Comparison of ENCODE assay signal across 29 cellular contexts in genomic region chr12:97512696-97513095, GRCh38. TPM values are rescaled to one million over a fixed set of nuclear protein-coding genes. Genes with fewer than 3 reads are reported as not detected.
"Had no signal": no experiment of that assay in that cellular context is flagged by ENCODE, and none has a peak within 500 bp of the region (broad histone marks: within the 10 kb centered on the region; RNA-seq: fewer than 3 reads in every experiment).

No MANE protein-coding gene starts in this region.

- H3K27ac ChIP-seq: ascending aorta, cardiac muscle cell had no signal

- H3K36me3 ChIP-seq: ascending aorta, cardiac muscle cell had no signal

- H3K4me1 ChIP-seq: ascending aorta had no signal

- H3K4me3 ChIP-seq: ascending aorta, cardiac muscle cell had no signal

- H3K9me3 ChIP-seq: ascending aorta had no signal

- ATAC-seq: activated CD8-positive, alpha-beta T cell treated with anti-CD3 and anti-CD28 coated beads for 36 hours; activated naive CD8-positive, alpha-beta T cell treated with anti-CD3 and anti-CD28 coated beads, Interleukin-2, amount 50 U/mL, for 24 hours had no signal

- FAIRE-seq: bronchial epithelial cell had no signal

- H3K27me3 ChIP-seq: ascending aorta, cardiac muscle cell had no signal

- DNase-seq: activated B cell treated with CpG ODN at 0.5 μM for 24 hours; activated CD4-positive, alpha-beta memory T cell treated with anti-CD3 and anti-CD28 coated beads for 36 hours; activated CD4-positive, alpha-beta T cell treated with anti-CD3 and anti-CD28 coated beads for 4 hours; activated CD4-positive, alpha-beta T cell treated with anti-CD3 and anti-CD28 coated beads, Interleukin-2, amount 10 ng/mL, durations not matched to agents 24 days and 14 days; activated CD4-positive, alpha-beta T cell treated with anti-CD3 and anti-CD28 coated beads, Interleukin-2, amount 50 U/mL, for 1 hour; activated CD4-positive, alpha-beta T cell treated with anti-CD3 and anti-CD28 coated beads, Interleukin-2, amount 50 U/mL, for 4 hours; activated CD4-positive, CD25-positive, alpha-beta regulatory T cell treated with anti-CD3 and anti-CD28 coated beads, Interleukin-2, amount 50 U/mL, for 72 hours; activated CD8-positive, alpha-beta memory T cell treated with anti-CD3 and anti-CD28 coated beads, Interleukin-2, amount 50 U/mL, for 4 hours; activated CD8-positive, alpha-beta T cell treated with anti-CD3 and anti-CD28 coated beads for 36 hours; activated effector memory CD4-positive, alpha-beta T cell treated with Interleukin-2 at 50 U/mL for 16 hours; activated gamma-delta T cell; activated naive CD4-positive, alpha-beta T cell treated with anti-CD3 and anti-CD28 coated beads, Interleukin-2, amount 10 ng/mL, durations not matched to agents 7 days and 5 days; activated naive CD4-positive, alpha-beta T cell treated with Interleukin-2 at 50 U/mL for 16 hours; activated naive CD8-positive, alpha-beta T cell treated with anti-CD3 and anti-CD28 coated beads, Interleukin-2, amount 10 ng/mL, durations not matched to agents 7 days and 5 days; activated naive CD8-positive, alpha-beta T cell treated with anti-CD3 and anti-CD28 coated beads, Interleukin-2, amount 50 U/mL, for 24 hours; activated T-cell treated with anti-CD3 and anti-CD28 coated beads, Interleukin-2, amount 50 U/mL, for 24 hours; activated T-cell treated with anti-CD3 and anti-CD28 coated beads, Interleukin-2, amount 50 U/mL, for 48 hours; anterior cingulate cortex; caudate nucleus; cerebellar nuclear complex; T-helper 1 cell; T-helper 2 cell; T-helper 9 cell had no signal

RNA-seq across cellular contexts. Expression of gene RMST, which starts 50.1 kb away (rescaled TPM):
- total RNA-seq: activated B cell treated with CpG ODN at 0.5 μM for 24 hours; activated CD4-positive, alpha-beta memory T cell treated with anti-CD3 and anti-CD28 coated beads for 36 hours; activated CD4-positive, alpha-beta T cell treated with anti-CD3 and anti-CD28 coated beads, Interleukin-2, amount 10 ng/mL, durations not matched to agents 24 days and 14 days; activated CD8-positive, alpha-beta memory T cell treated with anti-CD3 and anti-CD28 coated beads for 36 hours; activated CD8-positive, alpha-beta T cell treated with anti-CD3 and anti-CD28 coated beads for 36 hours; activated naive CD8-positive, alpha-beta T cell treated with anti-CD3 and anti-CD28 coated beads, Interleukin-2, amount 10 ng/mL, durations not matched to agents 7 days and 5 days; activated T-helper 2 cell treated with anti-CD3 and anti-CD28 coated beads, Interferon-gamma antibody, Interleukin-2, Interleukin-4, amounts not matched to agents 10 μg/mL and 5 μg/mL and 100 μg/mL, durations not matched to agents 14 hours and 24 hours and 36 hours; bronchial epithelial cell; chondrocyte had no signal
